Comparison of ENCODE assay signal across 1 cellular context in genomic region chr4:49510238-49510637, GRCh38.
A peak's percentile ranks its signal among the peaks of the same experiment; 100 is the strongest.
TF ChIP-seq lines count a peak whose summit lies in the region.
"Not testable (repeated sequence)": the region's sequence is repeated elsewhere in the genome, so short reads cannot be mapped to it uniquely, and the experiment has no call there.

No MANE protein-coding gene starts in this region.

TF ChIP-seq in K562, 482 proteins besides CTCF, POLR2A, EP300 and RAD21:
- TF ChIP-seq ZNF512 (tag; IDR thresholded peaks at IDR 0.05) (peak; percentile 81), OTX1 (CRISPR knock-in tag; IDR thresholded peaks at IDR 0.05) (0 out of 2 replicates have a peak, but pooled peaks have one; percentile 52), THRB (CRISPR knock-in tag; conservative IDR thresholded peaks at IDR 0.05) (0 out of 2 replicates have a peak, but pooled peaks have one; percentile 29), MCM7 (IDR thresholded peaks at IDR 0.05) (0 out of 4 replicates have a peak, but pooled peaks of 1 of the 2 experiments have one; percentile 39), CEBPG (tag; conservative IDR thresholded peaks at IDR 0.05 in 1 of 2, IDR thresholded peaks at IDR 0.05 in 1 of 2) (peak in 1 of 2 experiments; percentile 80; a peak in 2 of 4 replicates), PRDM10 (IDR thresholded peaks at IDR 0.05; ENCODE audit: partially characterized antibody) (peak; percentile 11), CEBPB (tag; IDR thresholded peaks at IDR 0.05) (peak; percentile 90), IRF9 (tag; IDR thresholded peaks at IDR 0.05) (peak; percentile 58; the same call in 1 of the 2 replicates)
- not testable (repeated sequence) for TF ChIP-seq CEBPG (CRISPR knock-in tag; IDR thresholded peaks at IDR 0.05)
